ENCODE assay signal across 9 cellular contexts in the genomic region with DNA sequence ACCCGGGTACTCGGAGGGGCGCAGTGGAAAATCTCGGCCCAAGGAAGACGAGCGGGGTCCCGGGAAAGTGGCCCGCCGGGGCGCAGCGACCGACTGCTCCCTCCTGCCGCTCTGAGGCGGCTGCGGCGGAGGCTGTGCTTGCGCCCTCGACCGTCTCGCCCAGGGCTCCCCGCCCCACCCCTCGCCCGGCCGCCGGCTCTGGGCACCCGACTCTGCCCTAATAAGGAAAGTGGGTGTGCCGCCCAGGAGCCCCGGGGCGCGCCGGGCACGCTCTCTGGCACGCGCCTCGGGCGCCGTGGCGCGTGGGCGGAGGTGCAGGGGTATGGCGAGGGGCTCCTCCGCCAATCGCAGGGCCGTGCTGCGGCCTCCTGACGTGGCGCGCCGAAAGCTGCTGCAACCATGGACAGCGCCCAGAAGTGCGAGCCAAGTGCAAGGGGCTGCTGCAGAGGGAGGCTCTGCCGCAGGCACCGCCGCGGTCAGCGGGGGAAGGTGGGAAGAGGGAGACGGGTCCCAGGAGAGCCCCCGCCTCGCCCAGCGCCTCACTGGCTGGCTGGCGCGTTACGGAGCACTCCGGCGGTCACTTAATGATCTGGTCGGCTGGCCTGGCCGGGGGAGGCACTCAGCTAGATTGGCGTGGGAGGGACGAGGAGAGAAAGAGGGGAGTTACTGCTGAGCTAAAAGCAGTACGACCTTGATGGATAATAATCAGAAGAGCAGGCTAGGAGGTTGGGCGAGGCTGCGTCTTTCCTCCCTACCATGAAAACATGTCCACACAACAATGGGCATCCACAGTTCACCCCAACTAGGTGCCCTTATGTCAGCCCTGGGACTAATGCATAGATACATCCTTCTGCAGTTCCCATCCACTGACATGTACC. TPM values are rescaled to one million over a fixed set of nuclear protein-coding genes. Genes with fewer than 3 reads are reported as not detected.
DNase-seq lines count a peak whose midpoint lies in the region; ATAC-seq and TF ChIP-seq lines count a peak whose summit lies in the region.
"Had no signal": no experiment of that assay in that cellular context is flagged by ENCODE, and none has a peak within 500 bp of the region (broad histone marks: within the 10 kb centered on the region; RNA-seq: fewer than 3 reads in every experiment).

A gene with protein sequence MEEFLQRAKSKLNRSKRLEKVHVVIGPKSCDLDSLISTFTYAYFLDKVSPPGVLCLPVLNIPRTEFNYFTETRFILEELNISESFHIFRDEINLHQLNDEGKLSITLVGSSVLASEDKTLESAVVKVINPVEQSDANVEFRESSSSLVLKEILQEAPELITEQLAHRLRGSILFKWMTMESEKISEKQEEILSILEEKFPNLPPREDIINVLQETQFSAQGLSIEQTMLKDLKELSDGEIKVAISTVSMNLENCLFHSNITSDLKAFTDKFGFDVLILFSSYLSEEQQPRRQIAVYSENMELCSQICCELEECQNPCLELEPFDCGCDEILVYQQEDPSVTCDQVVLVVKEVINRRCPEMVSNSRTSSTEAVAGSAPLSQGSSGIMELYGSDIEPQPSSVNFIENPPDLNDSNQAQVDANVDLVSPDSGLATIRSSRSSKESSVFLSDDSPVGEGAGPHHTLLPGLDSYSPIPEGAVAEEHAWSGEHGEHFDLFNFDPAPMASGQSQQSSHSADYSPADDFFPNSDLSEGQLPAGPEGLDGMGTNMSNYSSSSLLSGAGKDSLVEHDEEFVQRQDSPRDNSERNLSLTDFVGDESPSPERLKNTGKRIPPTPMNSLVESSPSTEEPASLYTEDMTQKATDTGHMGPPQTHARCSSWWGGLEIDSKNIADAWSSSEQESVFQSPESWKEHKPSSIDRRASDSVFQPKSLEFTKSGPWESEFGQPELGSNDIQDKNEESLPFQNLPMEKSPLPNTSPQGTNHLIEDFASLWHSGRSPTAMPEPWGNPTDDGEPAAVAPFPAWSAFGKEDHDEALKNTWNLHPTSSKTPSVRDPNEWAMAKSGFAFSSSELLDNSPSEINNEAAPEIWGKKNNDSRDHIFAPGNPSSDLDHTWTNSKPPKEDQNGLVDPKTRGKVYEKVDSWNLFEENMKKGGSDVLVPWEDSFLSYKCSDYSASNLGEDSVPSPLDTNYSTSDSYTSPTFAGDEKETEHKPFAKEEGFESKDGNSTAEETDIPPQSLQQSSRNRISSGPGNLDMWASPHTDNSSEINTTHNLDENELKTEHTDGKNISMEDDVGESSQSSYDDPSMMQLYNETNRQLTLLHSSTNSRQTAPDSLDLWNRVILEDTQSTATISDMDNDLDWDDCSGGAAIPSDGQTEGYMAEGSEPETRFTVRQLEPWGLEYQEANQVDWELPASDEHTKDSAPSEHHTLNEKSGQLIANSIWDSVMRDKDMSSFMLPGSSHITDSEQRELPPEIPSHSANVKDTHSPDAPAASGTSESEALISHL (N-terminal part only) (minus strand): TSS at position 131 of the 878 bp plus-strand sequence. CDS start 151 bp downstream, outside the sequence.

- H3K4me3 ChIP-seq in GM06990 (replicated peaks; ENCODE audit: low read depth, low read length) (no peak within 1 kb of the TSS), IMR-90 (ENCODE audit: insufficient read depth, low read depth, low read length) (peak within 1 kb of the TSS; percentile 42), SJCRH30 (peak within 1 kb of the TSS; percentile 51), lung (peak within 1 kb of the TSS; percentile 3), subcutaneous abdominal adipose tissue (ENCODE audit: low read depth in 1 of 5, low read length in 5 of 5) (peak within 1 kb of the TSS; percentile 45 to 83 (median 58))
- H3K4me3 ChIP-seq in CD4-positive, alpha-beta memory T cell (ENCODE audit: low read length in 2 of 2), result no peak within 1 kb of the TSS

- no peak within 1 kb of the TSS for H2BK20ac ChIP-seq in IMR-90 (ENCODE audit: low read depth, low read length)

- H3K23ac ChIP-seq in IMR-90 (ENCODE audit: low read depth, low read length), result no peak within 1 kb of the TSS; the same call in 1 of the 2 replicates

- intact Hi-C loops in IMR-90 (cut with micrococcal nuclease), result loop anchor here (2.0 kb wide), 1 partner anchor 87 kb away; no protein-coding TSS in a partner anchor
- intact Hi-C loops in CD4-positive, alpha-beta memory T cell (cut with micrococcal nuclease), result no loop called here

- in situ Hi-C loops in IMR-90 (cut with MboI; ENCODE audit: low sequenced_read_pairs), result loop anchor here (5.0 kb wide), 1 partner anchor 89 kb away; no protein-coding TSS in a partner anchor

- peak within 1 kb of the TSS; percentile 52 for H2AK9ac ChIP-seq in IMR-90 (replicated peaks; ENCODE audit: low read depth, low read length, poor library complexity)

- no peak within 1 kb of the TSS for H2AK5ac ChIP-seq in IMR-90 (ENCODE audit: low read depth, low read length)

- ATAC-seq in IMR-90 (ENCODE audit: low read depth) (peak; percentile 97), lung (ENCODE audit: insufficient read depth, low FRiP score) (peak; percentile 89)

- peaks cover 12% of the 10 kb centered on the region for H3K4me1 Mint-ChIP-seq in endothelial cell (ENCODE audit: unreplicated experiment)
- peaks cover 0 to 7% (median 3%) of the 10 kb centered on the region in 4 donors for H3K4me1 Mint-ChIP-seq in CD4-positive, alpha-beta memory T cell

- H3K9ac ChIP-seq in IMR-90 (ENCODE audit: low read depth, low read length), result peak within 1 kb of the TSS; percentile 24
- H3K9ac ChIP-seq in subcutaneous abdominal adipose tissue (ENCODE audit: low read length in 5 of 5), result no peak within 1 kb of the TSS

- TF ChIP-seq RAD21 in IMR-90 (IDR thresholded peaks at IDR 0.05; ENCODE audit: low read length), result no peak

- no peak within 1 kb of the TSS for H2BK15ac ChIP-seq in IMR-90 (ENCODE audit: low read depth, low read length)

- H3K4ac ChIP-seq in IMR-90 (ENCODE audit: low read depth, low read length), result no peak within 1 kb of the TSS

- no peak within 1 kb of the TSS for H3K18ac ChIP-seq in IMR-90 (ENCODE audit: low read depth, low read length)

- H3K36me3 ChIP-seq in GM06990 (ENCODE audit: control insufficient read depth, insufficient read depth, low read length), result no peaks in the 10 kb centered on the region
- H3K36me3 ChIP-seq in IMR-90 (ENCODE audit: control insufficient read depth, insufficient read depth, low read length), result no peaks in the 10 kb centered on the region
- no peaks in the 10 kb centered on the region for H3K36me3 ChIP-seq in SJCRH30
- no peaks in the 10 kb centered on the region for H3K36me3 ChIP-seq in lung (ENCODE audit: control insufficient read depth in 2 of 2, insufficient read depth in 2 of 2, low read length in 2 of 2)
- H3K36me3 ChIP-seq in subcutaneous abdominal adipose tissue (ENCODE audit: control insufficient read depth in 5 of 5, insufficient read depth in 5 of 5, low read length in 5 of 5), result no peaks in the 10 kb centered on the region
- no peaks in the 10 kb centered on the region for H3K36me3 ChIP-seq in CD4-positive, alpha-beta memory T cell (ENCODE audit: insufficient read depth, low read length)

- no TSS peak for BruUV-seq in IMR-90 (replicated peaks; lab: Mats Ljungman, UMichigan)

- H2AFZ ChIP-seq in IMR-90 (replicated peaks; ENCODE audit: low read length, poor library complexity), result peak within 1 kb of the TSS; percentile 80

- H4K5ac ChIP-seq in IMR-90 (ENCODE audit: low read depth, low read length), result no peak within 1 kb of the TSS

- DNase-seq in GM06990 (ENCODE audit: extremely low read depth, insufficient read length) (peak; percentile 54), IMR-90 (peak; percentile 79), SJCRH30 (peak; percentile 83 to 87), endothelial cell (ENCODE audit: low spot score) (peak; percentile 85), lung (ENCODE audit: low spot score) (peak; percentile 69), SIG-M5 treated with dmso at 0.1 percent for 504 hours (lab: John Stamatoyannopoulos, UW; ENCODE audit: unreplicated experiment) (no peak)
- no peak for DNase-seq in CD4-positive, alpha-beta memory T cell

- no peaks in the 10 kb centered on the region for H4K20me1 ChIP-seq in IMR-90 (ENCODE audit: insufficient read depth, low read length)

- no peak for TF ChIP-seq POLR2A in IMR-90 (IDR thresholded peaks at IDR 0.05; ENCODE audit: low read depth, low read length)

- no peak within 1 kb of the TSS for H2BK5ac ChIP-seq in IMR-90 (ENCODE audit: low read depth, low read length, poor library complexity, severe bottlenecking)

- H3K9me3 ChIP-seq in IMR-90 (ENCODE audit: control insufficient read depth, insufficient read depth, low read length) (no peaks in the 10 kb centered on the region), SJCRH30 (replicated peaks) (no peaks in the 10 kb centered on the region), lung (ENCODE audit: control insufficient read depth in 2 of 2, insufficient read depth in 1 of 2, low read length in 1 of 2) (peaks cover 0 to 2% of the 10 kb centered on the region in 2 donors), subcutaneous abdominal adipose tissue (ENCODE audit: control insufficient read depth in 5 of 5, low read length in 5 of 5) (peaks cover 0 to 6% (median 0%) of the 10 kb centered on the region in 5 donors)
- no peaks in the 10 kb centered on the region for H3K9me3 ChIP-seq in CD4-positive, alpha-beta memory T cell (ENCODE audit: control insufficient read depth in 1 of 2, low read length in 2 of 2)

- TF ChIP-seq CTCF in GM06990 (IDR thresholded peaks at IDR 0.05; ENCODE audit: insufficient read depth, low read length, poor library complexity, severe bottlenecking), result no peak
- no peak for TF ChIP-seq CTCF in IMR-90 (conservative IDR thresholded peaks at IDR 0.05; ENCODE audit: low read depth, low read length)
- no peak for TF ChIP-seq CTCF in endothelial cell (IDR thresholded peaks at IDR 0.05; ENCODE audit: unreplicated experiment)
- no peak for TF ChIP-seq CTCF in lung (IDR thresholded peaks at IDR 0.05; ENCODE audit: control extremely low read depth, extremely low read depth)

- H3K9me3 Mint-ChIP-seq in endothelial cell (ENCODE audit: unreplicated experiment), result no peaks in the 10 kb centered on the region
- H3K9me3 Mint-ChIP-seq in CD4-positive, alpha-beta memory T cell, result peaks cover 0 to 3% (median 0%) of the 10 kb centered on the region in 8 donors
- H3K9me3 Mint-ChIP-seq: T-helper 1 cell treated with Interleukin-12 subunit alpha and Interleukin-12 subunit beta and Interleukin-4 antibody, amounts not matched to agents 30 μg/mL and 1 μg/mL, for 36 hours had no signal

- H3K27me3 ChIP-seq in GM06990 (replicated peaks; ENCODE audit: control insufficient read depth, insufficient read depth, low read length), result peaks cover 3% of the 10 kb centered on the region; the same call in 1 of the 2 replicates
- peaks cover 16% of the 10 kb centered on the region for H3K27me3 ChIP-seq in IMR-90 (ENCODE audit: control insufficient read depth, insufficient read depth, low read length)
- H3K27me3 ChIP-seq in SJCRH30, result no peaks in the 10 kb centered on the region
- H3K27me3 ChIP-seq in lung (ENCODE audit: control insufficient read depth, insufficient read depth), result no peaks in the 10 kb centered on the region
- no peaks in the 10 kb centered on the region for H3K27me3 ChIP-seq in subcutaneous abdominal adipose tissue (ENCODE audit: control insufficient read depth in 5 of 5, insufficient read depth in 4 of 5, low read length in 5 of 5)
- peaks cover 14% of the 10 kb centered on the region for H3K27me3 ChIP-seq in CD4-positive, alpha-beta memory T cell (ENCODE audit: insufficient read depth, low read length)

- H3K56ac ChIP-seq in IMR-90 (ENCODE audit: extremely low read depth, insufficient read depth, low read length), result no peak within 1 kb of the TSS

- peaks cover 6% of the 10 kb centered on the region; the same call in 1 of the 2 replicates for H3K9me1 ChIP-seq in IMR-90 (ENCODE audit: insufficient read depth, low read length)

- dilution Hi-C loops in IMR-90 (cut with HindIII; ENCODE audit: low sequenced_read_pairs, unreplicated experiment), result no loop called here

- no peaks in the 10 kb centered on the region for H3K36me3 Mint-ChIP-seq in endothelial cell (ENCODE audit: low read depth, unreplicated experiment)
- H3K36me3 Mint-ChIP-seq in CD4-positive, alpha-beta memory T cell, result no peaks in the 10 kb centered on the region

- 2% methylated on average over 22 of the region's 72 CpGs; no CpG with 5 or more reads in 1 of the 2 experiments for WGBS in IMR-90 (ENCODE audit: extremely low coverage in 2 of 2, insufficient read length in 1 of 2), 2 experiments
- 1 to 3% methylated on average over 57 to 72 of the region's 72 CpGs for WGBS in lung, 2 donors

- no peaks in the 10 kb centered on the region for H3K79me1 ChIP-seq in IMR-90 (ENCODE audit: low read depth in 1 of 2, low read length in 2 of 2)

- H4K8ac ChIP-seq in IMR-90 (ENCODE audit: low read depth in 2 of 2, low read length in 2 of 2), result no peak within 1 kb of the TSS

- CTCF ChIA-PET in IMR-90 (lab: Yijun Ruan, JAX), result interaction anchor here (0.8 kb wide), 1 partner anchor 90 kb away, joined by 3 read pairs; no protein-coding TSS in a partner anchor
- CTCF ChIA-PET in CD4-positive, alpha-beta memory T cell (lab: Charles Lee; ENCODE audit: partially characterized antibody), result no interaction called here

- H3K14ac ChIP-seq in IMR-90 (replicated peaks; ENCODE audit: low read depth, low read length), result no peak within 1 kb of the TSS

- H4K91ac ChIP-seq in IMR-90 (ENCODE audit: insufficient read depth, low read depth, low read length), result no peak within 1 kb of the TSS

- H3K27ac ChIP-seq in IMR-90 (ENCODE audit: insufficient read depth, low read length), result no peak within 1 kb of the TSS
- H3K27ac ChIP-seq in SJCRH30, result no peak within 1 kb of the TSS
- H3K27ac ChIP-seq in lung (ENCODE audit: low read depth in 1 of 2, low read length in 1 of 2), result no peak within 1 kb of the TSS
- no peak within 1 kb of the TSS for H3K27ac ChIP-seq in subcutaneous abdominal adipose tissue (ENCODE audit: low read depth, low read length)
- no peak within 1 kb of the TSS for H3K27ac ChIP-seq in CD4-positive, alpha-beta memory T cell (ENCODE audit: low read depth, low read length)

- H3K27me3 Mint-ChIP-seq in endothelial cell (ENCODE audit: unreplicated experiment), result peaks cover 12% of the 10 kb centered on the region
- H3K27me3 Mint-ChIP-seq in CD4-positive, alpha-beta memory T cell, result peaks cover 30 to 32% of the 10 kb centered on the region in 2 donors

- H3K4me2 ChIP-seq in IMR-90 (ENCODE audit: low read depth, low read length), result peak within 1 kb of the TSS; percentile 93

- H3K4me3 Mint-ChIP-seq in endothelial cell (ENCODE audit: unreplicated experiment), result peak within 1 kb of the TSS; percentile 86
- H3K4me3 Mint-ChIP-seq in CD4-positive, alpha-beta memory T cell, result peak within 1 kb of the TSS in 1 of 8 donors; percentile 32
- H3K4me3 Mint-ChIP-seq: T-helper 1 cell treated with Interleukin-12 subunit alpha and Interleukin-12 subunit beta and Interleukin-4 antibody, amounts not matched to agents 30 μg/mL and 1 μg/mL, for 36 hours had no signal

- peaks cover 2% of the 10 kb centered on the region; the same call in 1 of the 2 replicates for H3K4me1 ChIP-seq in IMR-90 (ENCODE audit: control insufficient read depth, insufficient read depth, low read length)
- peaks cover 19% of the 10 kb centered on the region for H3K4me1 ChIP-seq in SJCRH30
- H3K4me1 ChIP-seq in lung (ENCODE audit: control insufficient read depth in 2 of 2, insufficient read depth in 2 of 2, low read length in 2 of 2), result peaks cover 0 to 10% of the 10 kb centered on the region in 2 donors
- peaks cover 0 to 21% (median 17%) of the 10 kb centered on the region in 5 donors for H3K4me1 ChIP-seq in subcutaneous abdominal adipose tissue (ENCODE audit: control insufficient read depth in 5 of 5, insufficient read depth in 5 of 5, low read length in 5 of 5)
- no peaks in the 10 kb centered on the region for H3K4me1 ChIP-seq in CD4-positive, alpha-beta memory T cell (ENCODE audit: insufficient read depth, low read length)

- no peak within 1 kb of the TSS for H2BK120ac ChIP-seq in IMR-90 (ENCODE audit: low read depth, low read length)

- no peak within 1 kb of the TSS for H3K27ac Mint-ChIP-seq in endothelial cell (ENCODE audit: unreplicated experiment)
- H3K27ac Mint-ChIP-seq in CD4-positive, alpha-beta memory T cell, result no peak within 1 kb of the TSS
- H3K27ac Mint-ChIP-seq: T-helper 1 cell treated with Interleukin-12 subunit alpha and Interleukin-12 subunit beta and Interleukin-4 antibody, amounts not matched to agents 30 μg/mL and 1 μg/mL, for 36 hours had no signal

- POLR2A ChIA-PET in IMR-90 (lab: Charles Lee; ENCODE audit: unreplicated experiment), result no interaction called here
- POLR2A ChIA-PET in CD4-positive, alpha-beta memory T cell (lab: Charles Lee; ENCODE audit: partially characterized antibody), result no interaction called here

RNA-seq across cellular contexts. Expression of the gene that starts here (rescaled TPM):
- 1.4 and 1.6 TPM in 2 replicates for total RNA-seq in IMR-90 (2012; rRNA removed)
- 0.40 and 0.70 TPM in 2 replicates for polyA plus RNA-seq in IMR-90 (2012; rRNA removed)
- polyA plus RNA-seq in IMR-90 (2012; cell fraction: cytosol; rRNA removed), result 0.11 and 0.36 TPM in 2 replicates
- polyA plus RNA-seq in IMR-90 (2012; cell fraction: nucleus; rRNA removed; ENCODE audit: low replicate concordance), result 0.14 and 0.77 TPM in 2 replicates
- total RNA-seq in SJCRH30 (2014; rRNA removed; shearing (Covaris generic)), result 24.5 and 25.0 TPM in 2 replicates
- 6.7 TPM for total RNA-seq in endothelial cell (ENCODE audit: unreplicated experiment)
- total RNA-seq in lung, result 10 to 100 TPM; 10.6 to 18.1 TPM
- polyA plus RNA-seq in lung, result 1 to 10 TPM; 3.8 to 5.1 TPM
- under 1 TPM in 1 of 2 experiments, not detected in 1; 0.22 TPM for total RNA-seq in CD4-positive, alpha-beta memory T cell
- under 1 TPM in 1 of 2 donors, not detected in 1; 0.42 TPM for polyA plus RNA-seq in CD4-positive, alpha-beta memory T cell

Comparison
In these comparisons a context has a peak if more than half of its experiments do, and no peak if none do; other contexts are left out.
1. DNase-seq: peak in GM06990 (single experiment), IMR-90 (single experiment), SJCRH30 (2 of 2), endothelial cell (single experiment) and lung (single experiment); none in SIG-M5 treated with dmso at 0.1 percent for 504 hours (single experiment) and CD4-positive, alpha-beta memory T cell (0 of 5).
2. H3K4me3 ChIP-seq: peak in IMR-90 (single experiment), SJCRH30 (single experiment), lung (single experiment) and subcutaneous abdominal adipose tissue (5 of 5); none in GM06990 (single experiment) and CD4-positive, alpha-beta memory T cell (0 of 2).